Comparison of ENCODE assay signal across 8 cellular contexts in genomic region chr20:63830821-63831593, GRCh38. TPM values are rescaled to one million over a fixed set of nuclear protein-coding genes. Genes with fewer than 3 reads are reported as not detected.
A peak's percentile ranks its signal among the peaks of the same experiment; 100 is the strongest.
DNase-seq lines count a peak whose midpoint lies in the region; ATAC-seq, FAIRE-seq and TF ChIP-seq lines count a peak whose summit lies in the region.

TSS of gene ZBTB46 (minus strand) at chr20:63831264. CDS start at chr20:63790757, 40,507 bp downstream.

- no peak for FAIRE-seq in GM12878 (lab: Jason Lieb, UNC)

- peaks cover 10% of the 10 kb centered on the region for H3K4me1 ChIP-seq in CD4-positive, alpha-beta memory T cell (ENCODE audit: insufficient read depth, low read length)
- no peaks in the 10 kb centered on the region; the same call in 1 of the 2 replicates for H3K4me1 ChIP-seq in GM12878 (ENCODE audit: control insufficient read depth, insufficient read depth, low read length)
- peaks cover 6% of the 10 kb centered on the region for H3K4me1 ChIP-seq in iPS-18a (ENCODE audit: control insufficient read depth, low read depth, low read length)
- H3K4me1 ChIP-seq in skeletal muscle satellite cell (ENCODE audit: control insufficient read depth, insufficient read depth, low read length) = peaks cover 27% of the 10 kb centered on the region

- BruUV-seq in GM12878 (replicated peaks; lab: Mats Ljungman, UMichigan) = no TSS peak

- H3K4me2 ChIP-seq in GM12878 (ENCODE audit: control insufficient read depth, insufficient read depth) (peak within 1 kb of the TSS; percentile 90), skeletal muscle satellite cell (ENCODE audit: low read length) (peak within 1 kb of the TSS; percentile 85)

- in situ Hi-C loops in GM12878 (cut with MboI) = no loop called here

- H3K4me3 ChIP-seq in CD4-positive, alpha-beta memory T cell (ENCODE audit: low read length in 2 of 2) = peak within 1 kb of the TSS in 1 of 2 donors; percentile 57
- peak within 1 kb of the TSS; percentile 38 for H3K4me3 ChIP-seq in NB4 (ENCODE audit: low read depth, low read length)
- peak within 1 kb of the TSS; percentile 65 for H3K4me3 ChIP-seq in GM12878
- H3K4me3 ChIP-seq in iPS-18a (ENCODE audit: low read length) = peak within 1 kb of the TSS; percentile 60
- H3K4me3 ChIP-seq in skeletal muscle satellite cell (ENCODE audit: low read length) = peak within 1 kb of the TSS; percentile 71

- TF ChIP-seq RAD21 in GM12878 (IDR thresholded peaks at IDR 0.05; ENCODE audit: insufficient read depth, low read depth, low read length) = no peak

- no CpG with 5 or more reads among the region's 152 CpGs for WGBS in GM12878 (ENCODE audit: insufficient coverage, insufficient replicate concordance, low lambda C conversion rate, missing lambda C conversion rate)

- H3K79me2 ChIP-seq in GM12878 (ENCODE audit: control insufficient read depth, insufficient read depth, low read length) = no peaks in the 10 kb centered on the region

- intact Hi-C loops in CD4-positive, alpha-beta memory T cell (cut with micrococcal nuclease) = no loop called here
- intact Hi-C loops in GM12878 (cut with micrococcal nuclease; ENCODE audit: unreplicated experiment) = no loop called here

- H3K27ac Mint-ChIP-seq in CD4-positive, alpha-beta memory T cell = peak within 1 kb of the TSS in 2 of 7 donors; percentile 63 to 67

- TF ChIP-seq EP300 in GM12878 (IDR thresholded peaks at IDR 0.05; ENCODE audit: borderline replicate concordance in 1 of 2, control insufficient read depth in 1 of 2, low read depth in 2 of 2, low read length in 2 of 2) = no peak

- TF ChIP-seq CTCF in NB4 (IDR thresholded peaks at IDR 0.05; ENCODE audit: low read depth, low read length) = no peak
- TF ChIP-seq CTCF in GM12878 (IDR thresholded peaks at IDR 0.05 in 2 of 3, conservative IDR thresholded peaks at IDR 0.05 in 1 of 3; ENCODE audit: control insufficient read depth in 2 of 3, extremely low read depth in 1 of 3, insufficient read depth in 1 of 3, low read depth in 3 of 3, low read length in 3 of 3) = no peak

- CTCF ChIA-PET in CD4-positive, alpha-beta memory T cell (lab: Charles Lee; ENCODE audit: partially characterized antibody) = no interaction called here
- CTCF ChIA-PET in GM12878 (lab: Yijun Ruan, JAX) = no interaction called here

- peaks cover 8 to 11% (median 10%) of the 10 kb centered on the region in 4 donors for H3K4me1 Mint-ChIP-seq in CD4-positive, alpha-beta memory T cell

- POLR2A ChIA-PET in CD4-positive, alpha-beta memory T cell (lab: Charles Lee; ENCODE audit: partially characterized antibody) = no interaction called here
- POLR2A ChIA-PET in GM12878 (lab: Charles Lee) = interaction anchor here (0.8 kb wide), 1 partner anchor 12 kb away, joined by 3 read pairs; no protein-coding TSS in a partner anchor

- H3K9ac ChIP-seq in GM12878 (ENCODE audit: control insufficient read depth, insufficient read depth, low read length) (peak within 1 kb of the TSS; percentile 34; the same call in 1 of the 2 replicates), iPS-18a (ENCODE audit: low read length) (no peak within 1 kb of the TSS), skeletal muscle satellite cell (ENCODE audit: low read depth, low read length) (peak within 1 kb of the TSS; percentile 4)

- DNase-seq in CD4-positive, alpha-beta memory T cell = no peak
- DNase-seq in NB4 (ENCODE audit: low read depth) (peak; percentile 70), GM12878 (ENCODE audit: low read depth, low spot score) (no peak), Ammon's horn (ENCODE audit: low spot score) (no peak), SIG-M5 (lab: John Stamatoyannopoulos, UW) (no peak)

- H3K27ac ChIP-seq in CD4-positive, alpha-beta memory T cell (ENCODE audit: low read depth, low read length) = no peak within 1 kb of the TSS
- no peak within 1 kb of the TSS for H3K27ac ChIP-seq in GM12878 (ENCODE audit: control insufficient read depth, insufficient read depth)
- H3K27ac ChIP-seq in iPS-18a (ENCODE audit: low read length) = no peak within 1 kb of the TSS

- RAD21 ChIA-PET in GM12878 (lab: Charles Lee; ENCODE audit: unreplicated experiment) = interaction anchor here (0.6 kb wide), 1 partner anchor 293 kb away, joined by 3 read pairs; no protein-coding TSS in a partner anchor

- H3K4me3 Mint-ChIP-seq in CD4-positive, alpha-beta memory T cell = peak within 1 kb of the TSS; percentile 84 to 93 (median 90)

- H3K27me3 Mint-ChIP-seq in CD4-positive, alpha-beta memory T cell = peaks cover 27 to 30% of the 10 kb centered on the region in 2 donors

- peaks cover 0 to 3% (median 0%) of the 10 kb centered on the region in 8 donors for H3K9me3 Mint-ChIP-seq in CD4-positive, alpha-beta memory T cell

- H3K27me3 ChIP-seq in CD4-positive, alpha-beta memory T cell (ENCODE audit: insufficient read depth, low read length) = peaks cover 25% of the 10 kb centered on the region
- H3K27me3 ChIP-seq in GM12878 (replicated peaks in 1 of 2; ENCODE audit: control insufficient read depth in 2 of 2, insufficient read depth in 2 of 2, low read length in 1 of 2) (peaks cover 9 to 11% of the 10 kb centered on the region in 2 experiments; a peak in 3 of 4 replicates), iPS-18a (ENCODE audit: control insufficient read depth, insufficient read depth, low read length) (peaks cover 51% of the 10 kb centered on the region), skeletal muscle satellite cell (ENCODE audit: control insufficient read depth, insufficient read depth, low read length) (peaks cover 16% of the 10 kb centered on the region)

- no peaks in the 10 kb centered on the region for H3K36me3 ChIP-seq in CD4-positive, alpha-beta memory T cell (ENCODE audit: insufficient read depth, low read length)
- H3K36me3 ChIP-seq in GM12878 (ENCODE audit: control insufficient read depth in 2 of 2, insufficient read depth in 2 of 2, low read length in 1 of 2) (no peaks in the 10 kb centered on the region), iPS-18a (ENCODE audit: control insufficient read depth, low read depth, low read length) (no peaks in the 10 kb centered on the region), skeletal muscle satellite cell (ENCODE audit: insufficient read depth, low read length) (no peaks in the 10 kb centered on the region)

- H4K20me1 ChIP-seq in GM12878 (ENCODE audit: control insufficient read depth, insufficient read depth) = 0 out of 2 replicates have a peak, but pooled peaks cover 3% of the 10 kb centered on the region

- no peaks in the 10 kb centered on the region for H3K9me3 ChIP-seq in CD4-positive, alpha-beta memory T cell (ENCODE audit: control insufficient read depth in 1 of 2, low read length in 2 of 2)
- H3K9me3 ChIP-seq in GM12878 (replicated peaks; ENCODE audit: control insufficient read depth, insufficient read depth, low read length) (no peaks in the 10 kb centered on the region), iPS-18a (ENCODE audit: control insufficient read depth, low read depth, low read length) (no peaks in the 10 kb centered on the region), skeletal muscle satellite cell (replicated peaks; ENCODE audit: low read length) (no peaks in the 10 kb centered on the region)

- H3K36me3 Mint-ChIP-seq in CD4-positive, alpha-beta memory T cell = peaks cover 2 to 4% of the 10 kb centered on the region in 2 donors

- ATAC-seq in GM19035 (IDR thresholded peaks at IDR 0.05; ENCODE audit: unreplicated experiment) = peak; percentile 58
- peak; percentile 47 for ATAC-seq in GM12878

- H2AFZ ChIP-seq in GM12878 (ENCODE audit: control insufficient read depth, low read depth, low read length) = peak within 1 kb of the TSS; percentile 12

- SMC1A ChIA-PET in GM12878 (lab: Charles Lee; ENCODE audit: uncharacterized antibody, unreplicated experiment) = no interaction called here

- TF ChIP-seq POLR2A in NB4 (IDR thresholded peaks at IDR 0.05; ENCODE audit: extremely low read depth, insufficient read length) (no peak), GM12878 (IDR thresholded peaks at IDR 0.05; ENCODE audit: low read depth, low read length) (no peak)

TF ChIP-seq in GM12878, 131 proteins besides CTCF, POLR2A, EP300 and RAD21:
- TF ChIP-seq PML (IDR thresholded peaks at IDR 0.05; ENCODE audit: low read length) (no peak), EGR1 (IDR thresholded peaks at IDR 0.05; ENCODE audit: borderline replicate concordance in 1 of 2, low read depth in 2 of 2, low read length in 2 of 2) (peak in 1 of 2 experiments; percentile 25; a peak in 1 of 3 replicates)

RNA-seq across cellular contexts. Expression of gene ZBTB46, which starts in this region (rescaled TPM):
- under 1 TPM; 0.28 to 0.87 TPM for total RNA-seq in CD4-positive, alpha-beta memory T cell
- under 1 TPM in 1 of 2 donors, not detected in 1; 0.09 TPM for polyA plus RNA-seq in CD4-positive, alpha-beta memory T cell
- total RNA-seq in GM12878 (2013; cell fraction: nucleolus; rRNA removed) = 7.6 and 7.8 TPM in 2 replicates
- 0.45 and 0.98 TPM in 2 replicates for total RNA-seq in GM12878 (2014; rRNA removed)
- total RNA-seq in GM12878 (2014; rRNA removed; fragmentation: Illumina TruSeq; extraction: Trizol) = 0.18 and 0.23 TPM in 2 replicates
- 0.92 and 1.0 TPM in 2 replicates for total RNA-seq in GM12878 (2021)
- polyA plus RNA-seq in GM12878 (2011; ENCODE audit: low read depth) = 0.45 TPM
- polyA plus RNA-seq in GM12878 (2011; rRNA removed) = 0.46 and 0.77 TPM in 2 replicates
- 1.3 and 1.6 TPM in 2 replicates for polyA plus RNA-seq in GM12878 (2011; cell fraction: cytosol; rRNA removed)
- 3.2 and 4.5 TPM in 2 replicates for polyA plus RNA-seq in GM12878 (2011; cell fraction: nucleus; rRNA removed)
- 1.2 and 1.3 TPM in 2 replicates for polyA plus RNA-seq in GM12878 (2012)
- polyA plus RNA-seq in GM12878 (2014; fragmentation: Illumina TruSeq; extraction: Trizol) = 0.08 and 0.15 TPM in 2 replicates
- polyA plus RNA-seq in GM12878 (2014; fragmentation: Nextera tagmentation; extraction: Ambion mirVana) = under 1 TPM; 0.31 to 0.37 TPM
- polyA plus RNA-seq in GM12878 (2014; rRNA removed) = 0.24 and 0.26 TPM in 2 replicates
- under 1 TPM; 0.21 to 0.43 TPM for polyA plus RNA-seq in GM12878 (2016; fragmentation: Nextera tagmentation; extraction: Ambion mirVana)
- 7.9 and 9.9 TPM in 2 replicates for polyA minus RNA-seq in GM12878 (2011; rRNA and poly(A)+ RNA removed)
- polyA minus RNA-seq in GM12878 (2011; cell fraction: cytosol; rRNA and poly(A)+ RNA removed) = 2.9 and 4.9 TPM in 2 replicates
- 1.6 and 2.5 TPM in 2 replicates for polyA minus RNA-seq in GM12878 (2011; cell fraction: nucleus; rRNA and poly(A)+ RNA removed)
- 1.0 and 1.3 TPM in 2 replicates for total RNA-seq in skeletal muscle satellite cell (2012; rRNA removed)
